8 cellular contexts compared by ENCODE assay signal in the genomic region with DNA sequence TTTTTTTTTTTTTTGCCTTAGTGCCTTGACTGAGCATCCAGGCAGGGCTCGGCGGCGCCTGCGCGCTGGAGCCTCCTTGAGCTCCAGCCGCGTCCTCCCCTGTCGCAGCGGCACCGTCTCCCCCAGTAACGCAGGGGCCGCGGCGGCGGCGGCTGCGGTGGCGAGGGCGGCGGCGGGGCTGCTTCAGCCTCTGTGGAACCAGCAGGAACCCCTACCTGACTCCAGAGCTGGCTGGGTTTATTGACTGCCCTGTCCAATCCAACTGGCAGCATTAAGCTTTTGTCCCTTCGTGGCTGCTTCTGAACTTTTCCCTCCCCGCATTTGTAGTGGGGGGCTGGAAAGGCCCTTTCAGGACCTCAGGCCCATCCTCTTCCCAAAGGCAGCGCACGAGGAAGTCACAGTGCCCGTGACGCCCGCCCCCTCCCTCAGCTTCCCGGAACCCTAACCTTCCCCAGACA. TPM values are rescaled to one million over a fixed set of nuclear protein-coding genes. Genes with fewer than 3 reads are reported as not detected.
DNase-seq lines count a peak whose midpoint lies in the region; ATAC-seq and TF ChIP-seq lines count a peak whose summit lies in the region.

A gene with protein sequence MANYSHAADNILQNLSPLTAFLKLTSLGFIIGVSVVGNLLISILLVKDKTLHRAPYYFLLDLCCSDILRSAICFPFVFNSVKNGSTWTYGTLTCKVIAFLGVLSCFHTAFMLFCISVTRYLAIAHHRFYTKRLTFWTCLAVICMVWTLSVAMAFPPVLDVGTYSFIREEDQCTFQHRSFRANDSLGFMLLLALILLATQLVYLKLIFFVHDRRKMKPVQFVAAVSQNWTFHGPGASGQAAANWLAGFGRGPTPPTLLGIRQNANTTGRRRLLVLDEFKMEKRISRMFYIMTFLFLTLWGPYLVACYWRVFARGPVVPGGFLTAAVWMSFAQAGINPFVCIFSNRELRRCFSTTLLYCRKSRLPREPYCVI (minus strand): TSS at position 397 of the 458 bp plus-strand sequence. CDS start 2,106 bp downstream, outside the sequence.

- intact Hi-C loops in CD8-positive, alpha-beta T cell (cut with DNase I, micrococcal nuclease), result no loop called here
- intact Hi-C loops in MCF 10A (cut with micrococcal nuclease), result no loop called here

- H3K36me3 Mint-ChIP-seq in CD8-positive, alpha-beta T cell, result no peaks in the 10 kb centered on the region
- no peaks in the 10 kb centered on the region for H3K36me3 Mint-ChIP-seq in MCF 10A (ENCODE audit: insufficient read depth, unreplicated experiment)

- H3K4me3 Mint-ChIP-seq in CD8-positive, alpha-beta T cell, result peak within 1 kb of the TSS; percentile 11
- H3K4me3 Mint-ChIP-seq in MCF 10A (ENCODE audit: unreplicated experiment), result peak within 1 kb of the TSS; percentile 74

- peaks cover 17% of the 10 kb centered on the region for H3K27me3 ChIP-seq in CD8-positive, alpha-beta T cell (ENCODE audit: insufficient read depth, low read length)
- H3K27me3 ChIP-seq in HUES64 (ENCODE audit: insufficient read depth, low read length) (peaks cover 58% of the 10 kb centered on the region), skeletal muscle satellite cell (ENCODE audit: control insufficient read depth, insufficient read depth, low read length) (no peaks in the 10 kb centered on the region)

- H3K27ac ChIP-seq in CD8-positive, alpha-beta T cell (ENCODE audit: low read depth, low read length), result no peak within 1 kb of the TSS
- no peak within 1 kb of the TSS for H3K27ac ChIP-seq in HUES64 (ENCODE audit: low read depth, low read length)

- H3K9ac ChIP-seq in HUES64 (ENCODE audit: low read depth, low read length), result peak within 1 kb of the TSS; percentile 58
- peak within 1 kb of the TSS; percentile 91 for H3K9ac ChIP-seq in skeletal muscle satellite cell (ENCODE audit: low read depth, low read length)

- DNase-seq in CD8-positive, alpha-beta T cell, result peak in 2 of 7 experiments; percentile 16 to 53
- DNase-seq in T follicular helper cell (ENCODE audit: low read depth) (peak; percentile 15), MCF 10A (ENCODE audit: unreplicated experiment) (peak; percentile 59)
- DNase-seq in effector CD4-positive, alpha-beta T cell, result no peak

- BruUV-seq in MCF 10A (replicated peaks; lab: Mats Ljungman, UMichigan), result no TSS peak

- H3K4me3 ChIP-seq in CD8-positive, alpha-beta T cell (ENCODE audit: low read depth, low read length), result no peak within 1 kb of the TSS
- H3K4me3 ChIP-seq in HUES64 (ENCODE audit: low read length) (peak within 1 kb of the TSS; percentile 69), iPS-18c (ENCODE audit: insufficient read depth, low read depth, low read length) (peak within 1 kb of the TSS; percentile 63), skeletal muscle satellite cell (ENCODE audit: low read length) (peak within 1 kb of the TSS; percentile 72)

- H3K36me3 ChIP-seq in CD8-positive, alpha-beta T cell (ENCODE audit: insufficient read depth, low read length), result no peaks in the 10 kb centered on the region
- H3K36me3 ChIP-seq in HUES64 (ENCODE audit: insufficient read depth, low read length) (no peaks in the 10 kb centered on the region), skeletal muscle satellite cell (ENCODE audit: insufficient read depth, low read length) (no peaks in the 10 kb centered on the region)

- WGBS in HUES64, result 2% methylated on average over 29 of the region's 29 CpGs

- no peak for TF ChIP-seq CTCF in CD8-positive, alpha-beta T cell (IDR thresholded peaks at IDR 0.05)
- TF ChIP-seq CTCF in MCF 10A (IDR thresholded peaks at IDR 0.05; ENCODE audit: unreplicated experiment), result no peak

- H3K9me3 ChIP-seq in CD8-positive, alpha-beta T cell (ENCODE audit: low read length), result no peaks in the 10 kb centered on the region
- H3K9me3 ChIP-seq in HUES64 (ENCODE audit: insufficient read depth, low read depth, low read length), result no peaks in the 10 kb centered on the region
- no peaks in the 10 kb centered on the region for H3K9me3 ChIP-seq in iPS-18c (ENCODE audit: control insufficient read depth, insufficient read depth, low read length)
- no peaks in the 10 kb centered on the region for H3K9me3 ChIP-seq in skeletal muscle satellite cell (replicated peaks; ENCODE audit: low read length)

- H3K9me3 Mint-ChIP-seq in CD8-positive, alpha-beta T cell, result no peaks in the 10 kb centered on the region
- no peaks in the 10 kb centered on the region for H3K9me3 Mint-ChIP-seq in MCF 10A (ENCODE audit: unreplicated experiment)

- peaks cover 10% of the 10 kb centered on the region for H3K4me1 Mint-ChIP-seq in CD8-positive, alpha-beta T cell (ENCODE audit: low read depth)
- no peaks in the 10 kb centered on the region for H3K4me1 Mint-ChIP-seq in MCF 10A (ENCODE audit: insufficient read depth, unreplicated experiment)

- POLR2A ChIA-PET in CD8-positive, alpha-beta T cell (lab: Charles Lee), result no interaction called here
- POLR2A ChIA-PET in MCF 10A (lab: Yijun Ruan, JAX), result interaction anchor here (0.8 to 1.4 kb wide), 2 partner anchors 27 to 73 kb away, joined by 3 to 4 read pairs; no protein-coding TSS in a partner anchor

- H3K27ac Mint-ChIP-seq in CD8-positive, alpha-beta T cell, result no peak within 1 kb of the TSS
- no peak within 1 kb of the TSS for H3K27ac Mint-ChIP-seq in MCF 10A (ENCODE audit: low read depth, unreplicated experiment)

- H3K4me2 ChIP-seq in skeletal muscle satellite cell (ENCODE audit: low read length), result peak within 1 kb of the TSS; percentile 93

- peaks cover 11% of the 10 kb centered on the region for H3K4me1 ChIP-seq in CD8-positive, alpha-beta T cell (ENCODE audit: insufficient read depth, low read length)
- peaks cover 20% of the 10 kb centered on the region for H3K4me1 ChIP-seq in HUES64 (ENCODE audit: insufficient read depth, low read length)
- peaks cover 19% of the 10 kb centered on the region for H3K4me1 ChIP-seq in skeletal muscle satellite cell (ENCODE audit: control insufficient read depth, insufficient read depth, low read length)

- CTCF ChIA-PET in CD8-positive, alpha-beta T cell (lab: Charles Lee), result no interaction called here
- CTCF ChIA-PET in MCF 10A (lab: Yijun Ruan, JAX), result interaction anchor here (0.5 to 1.0 kb wide), 4 partner anchors 9 to 771 kb away, joined by 3 to 4 read pairs (median 3); no protein-coding TSS in a partner anchor

- H3K27me3 Mint-ChIP-seq in CD8-positive, alpha-beta T cell (ENCODE audit: low read depth), result peaks cover 51% of the 10 kb centered on the region
- H3K27me3 Mint-ChIP-seq in MCF 10A (ENCODE audit: insufficient read depth, unreplicated experiment), result peaks cover 11% of the 10 kb centered on the region

- ATAC-seq in CD8-positive, alpha-beta T cell, result peak; percentile 79
- ATAC-seq in GM19452 (IDR thresholded peaks at IDR 0.05; ENCODE audit: unreplicated experiment), result peak; percentile 82

RNA-seq across cellular contexts. Expression of the gene that starts here (rescaled TPM):
- not detected for total RNA-seq in CD8-positive, alpha-beta T cell
- 0.25 TPM for polyA plus RNA-seq in HUES64 (2013, experiment 1 of 2)
- 1.1 TPM for polyA plus RNA-seq in HUES64 (2013, experiment 2 of 2)
- 0.07 and 0.61 TPM in 2 replicates for total RNA-seq in MCF 10A (2022)
- total RNA-seq in skeletal muscle satellite cell (2012; rRNA removed), result 1.7 and 2.5 TPM in 2 replicates

Comparison
In these comparisons a context has a peak if more than half of its experiments do, and no peak if none do; other contexts are left out.
1. Peak in ATAC-seq in CD8-positive, alpha-beta T cell; RNA of the gene not detected or under 1 TPM.
2. Peak in DNase-seq in MCF 10A; RNA of the gene not detected or under 1 TPM.